19 cellular contexts compared by ENCODE assay signal in the genomic region with DNA sequence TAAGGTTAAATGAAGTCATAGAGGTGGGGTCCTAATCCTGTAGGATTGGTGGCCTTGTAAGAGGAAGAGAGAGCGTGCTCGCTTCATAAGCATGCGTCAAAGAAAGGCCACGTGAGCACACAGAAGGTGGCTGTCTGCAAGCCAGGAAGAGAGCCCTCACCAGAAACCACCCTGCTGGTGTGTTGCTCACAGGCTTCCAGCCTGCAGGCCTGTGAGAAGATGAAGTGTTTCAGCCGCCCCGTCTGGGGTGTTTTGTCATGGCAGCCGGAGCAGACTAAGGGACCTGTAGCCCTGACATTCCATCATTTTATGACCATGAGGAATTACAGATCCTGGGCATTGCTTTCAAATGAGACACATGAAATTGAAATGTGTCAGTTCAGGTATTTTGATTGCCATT. TPM values are rescaled to one million over a fixed set of nuclear protein-coding genes. Genes with fewer than 3 reads are reported as not detected.
DNase-seq lines count a peak whose midpoint lies in the region; ATAC-seq and TF ChIP-seq lines count a peak whose summit lies in the region.
"Had no signal": no experiment of that assay in that cellular context is flagged by ENCODE, and none has a peak within 500 bp of the region (broad histone marks: within the 10 kb centered on the region; RNA-seq: fewer than 3 reads in every experiment).

No MANE protein-coding gene starts in this region.

- H3K4me2 ChIP-seq in trophoblast cell (ENCODE audit: low read length), result peak overlapping the region; percentile 31

- H2BK120ac ChIP-seq in trophoblast cell (ENCODE audit: insufficient read depth, low read length, poor library complexity), result peak overlapping the region; percentile 35

- peak overlapping the region; percentile 20 for H3K14ac ChIP-seq in trophoblast cell (ENCODE audit: low read length)

- intact Hi-C loops in activated naive CD4-positive, alpha-beta T cell treated with anti-CD3 and anti-CD28 coated beads for 36 hours (cut with micrococcal nuclease), result no loop called here

- H3K27me3 Mint-ChIP-seq in activated naive CD4-positive, alpha-beta T cell treated with anti-CD3 and anti-CD28 coated beads for 36 hours (ENCODE audit: low read depth), result no peaks in the 10 kb centered on the region
- H3K27me3 Mint-ChIP-seq in brain, result peaks cover 3% of the 10 kb centered on the region
- H3K27me3 Mint-ChIP-seq: B cell had no signal

- no peaks in the 10 kb centered on the region for H3K27me3 ChIP-seq in trophoblast cell (ENCODE audit: insufficient read depth, low read length)

- H3K4ac ChIP-seq in trophoblast cell (ENCODE audit: low read depth, low read length), result no peak overlapping the region

- H3K79me2 ChIP-seq in trophoblast cell (ENCODE audit: control insufficient read depth, insufficient read depth, low read length, poor library complexity), result peaks cover 10% of the 10 kb centered on the region

- H3K9me3 Mint-ChIP-seq in activated naive CD4-positive, alpha-beta T cell treated with anti-CD3 and anti-CD28 coated beads, Interleukin-2, amount 50 U/mL, for 72 hours, result no peaks in the 10 kb centered on the region
- H3K9me3 Mint-ChIP-seq in activated naive CD4-positive, alpha-beta T cell treated with anti-CD3 and anti-CD28 coated beads for 36 hours, result no peaks in the 10 kb centered on the region
- no peaks in the 10 kb centered on the region for H3K9me3 Mint-ChIP-seq in brain

- peak overlapping the region; percentile 1 for H2BK12ac ChIP-seq in trophoblast cell (ENCODE audit: low read length)

- H3K23ac ChIP-seq in trophoblast cell (ENCODE audit: low read length), result no peak overlapping the region

- H4K12ac ChIP-seq in trophoblast cell (ENCODE audit: low read depth, low read length), result no peak overlapping the region

- peak overlapping the region; percentile 46 to 52 for H3K27ac Mint-ChIP-seq in activated naive CD4-positive, alpha-beta T cell treated with anti-CD3 and anti-CD28 coated beads, Interleukin-2, amount 50 U/mL, for 72 hours
- H3K27ac Mint-ChIP-seq in activated naive CD4-positive, alpha-beta T cell treated with anti-CD3 and anti-CD28 coated beads for 36 hours, result no peak overlapping the region
- peak overlapping the region in 3 of 5 experiments; percentile 18 to 50 (median 29) for H3K27ac Mint-ChIP-seq in brain
- H3K27ac Mint-ChIP-seq: B cell had no signal

- H3K9ac ChIP-seq in trophoblast cell (ENCODE audit: low read length), result no peak overlapping the region

- H4K91ac ChIP-seq in trophoblast cell (ENCODE audit: low read depth, low read length), result peak overlapping the region; percentile 54

- no peaks in the 10 kb centered on the region for H3K36me3 Mint-ChIP-seq in activated naive CD4-positive, alpha-beta T cell treated with anti-CD3 and anti-CD28 coated beads, Interleukin-2, amount 50 U/mL, for 72 hours
- H3K36me3 Mint-ChIP-seq in activated naive CD4-positive, alpha-beta T cell treated with anti-CD3 and anti-CD28 coated beads for 36 hours (ENCODE audit: low read depth), result peaks cover 9% of the 10 kb centered on the region
- H3K36me3 Mint-ChIP-seq in brain, result peaks cover 72% of the 10 kb centered on the region

- no CpG with 5 or more reads among the region's 7 CpGs for WGBS in trophoblast cell (ENCODE audit: extremely low coverage, insufficient coverage, insufficient read length)

- no peak overlapping the region for H3K4me3 ChIP-seq in trophoblast cell (ENCODE audit: low read depth, low read length)

- H4K8ac ChIP-seq in trophoblast cell (ENCODE audit: low read depth, low read length), result peak overlapping the region; percentile 14

- no peak overlapping the region for H2AFZ ChIP-seq in trophoblast cell (ENCODE audit: insufficient read depth, low read length, poor library complexity)

- peak overlapping the region; percentile 48 for H3K18ac ChIP-seq in trophoblast cell (ENCODE audit: low read length)

- peak overlapping the region; percentile 90 for H3K27ac ChIP-seq in trophoblast cell (ENCODE audit: low read depth, low read length)

- peaks cover 37 to 42% of the 10 kb centered on the region in 2 experiments for H3K4me1 ChIP-seq in trophoblast cell (ENCODE audit: control insufficient read depth in 1 of 2, insufficient read depth in 2 of 2, low read length in 2 of 2)

- H3K79me1 ChIP-seq in trophoblast cell (ENCODE audit: low read length), result peaks cover 22% of the 10 kb centered on the region

- peaks cover 16% of the 10 kb centered on the region for H3K4me1 Mint-ChIP-seq in activated naive CD4-positive, alpha-beta T cell treated with anti-CD3 and anti-CD28 coated beads for 36 hours (ENCODE audit: low read depth)
- peaks cover 45% of the 10 kb centered on the region for H3K4me1 Mint-ChIP-seq in brain

- H3K36me3 ChIP-seq in trophoblast cell (ENCODE audit: control insufficient read depth in 1 of 2, insufficient read depth in 2 of 2, low read length in 2 of 2), result peaks cover 10 to 14% of the 10 kb centered on the region in 2 experiments

- H3K4me3 Mint-ChIP-seq in activated naive CD4-positive, alpha-beta T cell treated with anti-CD3 and anti-CD28 coated beads for 36 hours, result no peak overlapping the region
- H3K4me3 Mint-ChIP-seq in brain, result no peak overlapping the region
- H3K4me3 Mint-ChIP-seq: B cell had no signal

- no peak for TF ChIP-seq CTCF in brain (conservative IDR thresholded peaks at IDR 0.05)

- DNase-seq in activated naive CD4-positive, alpha-beta T cell treated with anti-CD3 and anti-CD28 coated beads, Interleukin-2, amount 50 U/mL, for 72 hours (ENCODE audit: low spot score in 2 of 2), result no peak
- no peak for DNase-seq in activated naive CD4-positive, alpha-beta T cell treated with anti-CD3 and anti-CD28 coated beads for 36 hours
- DNase-seq in islet precursor cell, result peak; percentile 83
- peak; percentile 98 for DNase-seq in trophoblast cell
- no peak for DNase-seq in NCI-H2171 treated with DMSO at 0.1 percent for 48 hours (lab: John Stamatoyannopoulos, UW)
- DNase-seq: DMS 273 treated with DMSO at 0.1 percent for 48 hours, DND-41, MM.1S, NCI-H1092, NCI-H146, NCI-H2029 treated with DMSO at 0.1 percent for 48 hours, NCI-H774, OCI-M1, Right ventricle myocardium superior had no signal

- peak overlapping the region; percentile 37 for H2BK5ac ChIP-seq in trophoblast cell (ENCODE audit: low read depth, low read length, poor library complexity)

- ATAC-seq in activated naive CD4-positive, alpha-beta T cell treated with anti-CD3 and anti-CD28 coated beads, Interleukin-2, amount 50 U/mL, for 72 hours, result no peak
- ATAC-seq in GM21423 (IDR thresholded peaks at IDR 0.05; ENCODE audit: unreplicated experiment), result no peak
- ATAC-seq in HG03045 (IDR thresholded peaks at IDR 0.05; ENCODE audit: unreplicated experiment), result no peak
- ATAC-seq: HCT116 had no signal

- H2AK5ac ChIP-seq in trophoblast cell (ENCODE audit: low read length), result no peak overlapping the region

- CTCF ChIA-PET in activated naive CD4-positive, alpha-beta T cell treated with anti-CD3 and anti-CD28 coated beads for 36 hours (lab: Charles Lee), result no interaction called here

- no peaks in the 10 kb centered on the region for H3K9me3 ChIP-seq in trophoblast cell (ENCODE audit: insufficient read depth, low read depth, low read length)

RNA-seq across cellular contexts. Expression of a gene that starts 32.4 kb away (rescaled TPM):
- 10 to 100 TPM; 37.3 to 58.0 TPM for total RNA-seq in activated naive CD4-positive, alpha-beta T cell treated with anti-CD3 and anti-CD28 coated beads, Interleukin-2, amount 50 U/mL, for 72 hours
- 10 to 100 TPM; 34.6 to 36.6 TPM for total RNA-seq in activated naive CD4-positive, alpha-beta T cell treated with anti-CD3 and anti-CD28 coated beads for 36 hours
- polyA plus RNA-seq in brain (ENCODE audit: insufficient read depth, low read depth, low replicate concordance), result 67.3 TPM
- polyA plus RNA-seq in trophoblast cell (2013), result 56.6 and 65.3 TPM in 2 replicates

RNA-seq across cellular contexts. Expression of a gene that starts 47.5 kb away (rescaled TPM):
- 10 to 100 TPM; 49.1 to 62.6 TPM for total RNA-seq in activated naive CD4-positive, alpha-beta T cell treated with anti-CD3 and anti-CD28 coated beads, Interleukin-2, amount 50 U/mL, for 72 hours
- 10 to 100 TPM; 51.8 to 56.3 TPM for total RNA-seq in activated naive CD4-positive, alpha-beta T cell treated with anti-CD3 and anti-CD28 coated beads for 36 hours
- 74.6 TPM for polyA plus RNA-seq in brain (ENCODE audit: insufficient read depth, low read depth, low replicate concordance)
- polyA plus RNA-seq in trophoblast cell (2013), result 52.9 and 53.1 TPM in 2 replicates

Comparison
In these comparisons a context has a peak if more than half of its experiments do, and no peak if none do; other contexts are left out.
1. DNase-seq: peak in islet precursor cell (single experiment) and trophoblast cell (2 of 2); none in activated naive CD4-positive, alpha-beta T cell treated with anti-CD3 and anti-CD28 coated beads, Interleukin-2, amount 50 U/mL, for 72 hours (0 of 2), activated naive CD4-positive, alpha-beta T cell treated with anti-CD3 and anti-CD28 coated beads for 36 hours (single experiment) and NCI-H2171 treated with DMSO at 0.1 percent for 48 hours (single experiment).